ENCODE assay signal across 1 cellular context in the genomic region with DNA sequence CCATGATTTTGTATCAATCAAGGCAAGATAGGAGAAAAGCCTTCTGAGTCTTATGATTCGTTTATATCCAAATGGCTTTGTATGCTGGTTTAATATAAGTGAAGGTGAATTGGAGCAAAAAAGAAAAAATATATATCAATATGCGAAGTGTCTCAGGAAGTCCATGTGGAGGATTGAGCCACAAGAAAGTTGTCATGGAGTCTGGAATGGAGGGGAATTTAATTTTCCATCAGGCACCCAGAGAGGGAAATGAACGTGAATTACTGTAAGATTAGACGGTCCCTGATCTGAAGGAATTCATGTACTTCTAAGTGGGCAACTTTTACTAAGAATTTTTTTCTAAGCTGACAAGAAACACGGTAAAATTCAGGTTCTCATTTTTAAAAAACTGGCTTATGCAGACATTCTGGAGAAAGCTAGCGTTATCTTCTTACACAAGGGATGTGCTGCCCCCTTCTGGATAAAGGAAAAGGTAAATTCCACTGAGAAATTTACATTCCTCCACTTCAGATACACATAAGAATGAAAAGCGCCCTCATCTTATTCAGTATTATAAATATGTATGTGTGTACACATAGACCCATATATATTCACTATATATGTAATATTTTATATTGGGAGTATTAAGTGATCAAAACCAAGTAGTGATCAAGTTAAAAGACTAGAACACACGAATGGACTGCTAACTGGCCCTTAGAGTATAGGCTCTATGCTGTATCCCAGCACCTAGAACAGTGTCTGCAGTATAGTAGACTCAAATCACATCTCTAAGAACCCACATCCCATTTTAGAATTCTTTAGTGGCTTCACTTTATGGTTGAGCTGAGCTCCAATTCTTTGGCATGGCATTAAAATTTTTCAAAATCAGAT.
TF ChIP-seq lines count a peak whose summit lies in the region.

No MANE protein-coding gene starts in this region.

TF ChIP-seq in K562, 482 proteins besides CTCF, POLR2A, EP300 and RAD21 (continued from another document):
- peak; percentile 33; the same call in 1 of the 2 replicates for TF ChIP-seq TEAD4 (IDR thresholded peaks at IDR 0.05; ENCODE audit: low read length)
- TF ChIP-seq TEAD4 (CRISPR knock-in tag; IDR thresholded peaks at IDR 0.05; ENCODE audit: borderline replicate concordance): no peak
- peak; percentile 12 for TF ChIP-seq CTCFL (IDR thresholded peaks at IDR 0.05; ENCODE audit: borderline replicate concordance, insufficient read depth, low read depth, low read length, poor library complexity, severe bottlenecking)
TF ChIP-seq in K562: peak in this region for 3.
